8 cellular contexts compared by ENCODE assay signal in genomic region chr7:23055582-23056178, GRCh38. TPM values are rescaled to one million over a fixed set of nuclear protein-coding genes. Genes with fewer than 3 reads are reported as not detected.
DNase-seq lines count a peak whose midpoint lies in the region; ATAC-seq lines count a peak whose summit lies in the region.

No MANE protein-coding gene starts in this region.

- H4K8ac ChIP-seq in mesendoderm (ENCODE audit: low read depth, low read length), result no peak overlapping the region

- CTCF ChIA-PET in activated CD4-positive, alpha-beta T cell treated with anti-CD3 and anti-CD28 coated beads for 36 hours (lab: Charles Lee), result interaction anchor here (0.6 to 4.5 kb wide), 62 partner anchors 8 to 801 kb away, joined by 3 to 47 read pairs (median 4); partner anchors contain the start of genes HYCC1, IL6 and TOMM7

- no CpG with 5 or more reads among the region's 2 CpGs for WGBS in mesendoderm (ENCODE audit: extremely low coverage, insufficient coverage, low lambda C conversion rate)

- H3K23ac ChIP-seq in mesendoderm (ENCODE audit: low read length), result no peak overlapping the region

- H3K4me2 ChIP-seq in mesendoderm (ENCODE audit: low read length), result no peak overlapping the region

- peak; percentile 86 for ATAC-seq in HG03103 (IDR thresholded peaks at IDR 0.05; ENCODE audit: low read depth, unreplicated experiment)
- peak; percentile 99 for ATAC-seq in activated CD4-positive, alpha-beta T cell treated with anti-CD3 and anti-CD28 coated beads for 36 hours

- POLR2A ChIA-PET in activated CD4-positive, alpha-beta T cell treated with anti-CD3 and anti-CD28 coated beads for 36 hours (lab: Charles Lee), result no interaction called here

- H3K4me1 Mint-ChIP-seq in activated CD4-positive, alpha-beta T cell treated with anti-CD3 and anti-CD28 coated beads for 36 hours, result peaks cover 2% of the 10 kb centered on the region

- no peaks in the 10 kb centered on the region for H3K27me3 Mint-ChIP-seq in activated CD4-positive, alpha-beta T cell treated with anti-CD3 and anti-CD28 coated beads for 36 hours

- no peak overlapping the region for H3K4me3 ChIP-seq in mesendoderm (ENCODE audit: low read length)

- no peak overlapping the region for H3K4ac ChIP-seq in mesendoderm (ENCODE audit: low read depth, low read length)

- no peak overlapping the region for H2BK120ac ChIP-seq in mesendoderm (ENCODE audit: low read depth, low read length)

- H3K4me1 ChIP-seq in mesendoderm (ENCODE audit: control insufficient read depth, low read depth, low read length), result no peaks in the 10 kb centered on the region

- no peaks in the 10 kb centered on the region for H3K36me3 ChIP-seq in mesendoderm (ENCODE audit: control insufficient read depth, insufficient read depth, low read length)

- no peaks in the 10 kb centered on the region for H3K79me2 ChIP-seq in mesendoderm (ENCODE audit: control insufficient read depth, insufficient read depth, low read length)

- no peak overlapping the region for H3K4me3 Mint-ChIP-seq in activated CD4-positive, alpha-beta T cell treated with anti-CD3 and anti-CD28 coated beads for 36 hours

- peak; percentile 8 for DNase-seq in activated CD8-positive, alpha-beta memory T cell treated with anti-CD3 and anti-CD28 coated beads for 1 hour (ENCODE audit: extremely low read depth in 1 of 2, low read depth in 1 of 2)
- DNase-seq in activated CD8-positive, alpha-beta memory T cell treated with anti-CD3 and anti-CD28 coated beads, Interleukin-2, amount 50 U/mL, for 48 hours, result no peak
- DNase-seq in NCI-H345 (lab: John Stamatoyannopoulos, UW), result peak; percentile 64
- DNase-seq in activated CD4-positive, alpha-beta T cell treated with anti-CD3 and anti-CD28 coated beads for 36 hours, result peak; percentile 71
- DNase-seq in effector CD4-positive, alpha-beta T cell, result peak; percentile 39
- DNase-seq in mesendoderm, result peak; percentile 73
- DNase-seq in stimulated activated naive CD4-positive, alpha-beta T cell (lab: John Stamatoyannopoulos, UW), result peak in 5 of 6 experiments; percentile 25 to 63 (median 27)

- H4K5ac ChIP-seq in mesendoderm (ENCODE audit: low read length), result no peak overlapping the region

- H3K27ac Mint-ChIP-seq in activated CD4-positive, alpha-beta T cell treated with anti-CD3 and anti-CD28 coated beads for 36 hours, result no peak overlapping the region

- H3K79me1 ChIP-seq in mesendoderm (ENCODE audit: low read length), result no peaks in the 10 kb centered on the region

- no peaks in the 10 kb centered on the region for H3K36me3 Mint-ChIP-seq in activated CD4-positive, alpha-beta T cell treated with anti-CD3 and anti-CD28 coated beads for 36 hours (ENCODE audit: low read depth)

- intact Hi-C loops in activated CD4-positive, alpha-beta T cell treated with anti-CD3 and anti-CD28 coated beads for 36 hours (cut with DNase I, micrococcal nuclease), result loop anchor here (1.0 to 10.0 kb wide), 9 partner anchors 41 to 495 kb away; partner anchors contain the start of genes HYCC1 (in 2 of the 2), IL6 (in 2 of the 2) and TOMM7 (in 2 of the 2)

- no peak overlapping the region for H3K56ac ChIP-seq in mesendoderm (ENCODE audit: low read length)

- no peak overlapping the region for H3K9ac ChIP-seq in mesendoderm (ENCODE audit: low read length)

- no peak overlapping the region for H3K18ac ChIP-seq in mesendoderm (ENCODE audit: low read length)

- no peak overlapping the region for H2BK5ac ChIP-seq in mesendoderm (ENCODE audit: low read length)

- no peak overlapping the region for H2BK15ac ChIP-seq in mesendoderm (replicated peaks; ENCODE audit: low read depth)

- no peak overlapping the region for H3K27ac ChIP-seq in mesendoderm (ENCODE audit: low read depth, low read length)

- H2AK5ac ChIP-seq in mesendoderm (ENCODE audit: low read length), result no peak overlapping the region

- H3K9me3 Mint-ChIP-seq in activated CD4-positive, alpha-beta T cell treated with anti-CD3 and anti-CD28 coated beads for 36 hours (ENCODE audit: low read depth), result no peaks in the 10 kb centered on the region

- no peaks in the 10 kb centered on the region for H3K27me3 ChIP-seq in mesendoderm (ENCODE audit: insufficient read depth, low read length, poor library complexity)

RNA-seq across cellular contexts. Expression of gene HYCC1, which starts 41.8 kb away (rescaled TPM):
- 10 to 100 TPM; 19.2 to 23.9 TPM for total RNA-seq in activated CD4-positive, alpha-beta T cell treated with anti-CD3 and anti-CD28 coated beads for 36 hours
- 121 TPM for polyA plus RNA-seq in mesendoderm (2013, experiment 1 of 2)
- polyA plus RNA-seq in mesendoderm (2013, experiment 2 of 2), result 119 TPM

RNA-seq across cellular contexts. Expression of gene KLHL7, which starts 49.9 kb away (rescaled TPM):
- 10 to 100 TPM; 18.1 to 20.8 TPM for total RNA-seq in activated CD4-positive, alpha-beta T cell treated with anti-CD3 and anti-CD28 coated beads for 36 hours
- polyA plus RNA-seq in mesendoderm (2013, experiment 1 of 2), result 70.2 TPM
- 77.7 TPM for polyA plus RNA-seq in mesendoderm (2013, experiment 2 of 2)
